13 cellular contexts compared by ENCODE assay signal in the genomic region with DNA sequence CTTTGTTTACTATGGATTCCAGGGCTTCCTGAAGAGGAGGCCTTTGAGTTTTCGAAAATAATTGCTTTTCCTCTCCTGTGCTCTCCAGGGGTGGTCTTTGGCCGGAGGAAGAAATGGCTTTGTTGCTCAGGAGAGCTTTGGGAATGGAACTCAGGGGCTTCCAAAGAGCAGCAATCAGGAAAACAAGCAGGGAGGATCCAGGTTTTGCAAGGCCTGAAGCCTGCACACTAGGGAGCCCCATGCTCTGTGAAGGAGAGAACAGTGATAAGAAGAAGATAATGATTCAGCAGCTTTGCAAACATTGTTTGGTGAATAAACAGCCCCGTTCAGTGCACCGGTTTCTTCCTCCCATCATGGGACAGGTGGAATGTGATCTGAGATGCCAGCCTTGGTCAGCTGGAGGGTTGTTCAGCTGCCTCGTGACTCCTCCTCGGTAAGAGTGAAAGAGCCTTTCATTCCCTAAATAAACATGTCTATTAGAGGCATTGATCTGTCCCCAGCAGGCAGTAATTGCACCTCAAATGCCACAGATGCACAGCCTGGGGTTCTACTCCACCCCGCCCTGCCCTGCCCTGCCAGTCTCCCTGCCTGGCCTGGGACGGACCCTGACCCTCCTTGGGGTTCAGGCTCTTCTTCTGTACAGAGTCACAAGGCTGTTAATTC. TPM values are rescaled to one million over a fixed set of nuclear protein-coding genes. Genes with fewer than 3 reads are reported as not detected.
A peak's percentile ranks its signal among the peaks of the same experiment; 100 is the strongest.
DNase-seq lines count a peak whose midpoint lies in the region; ATAC-seq, FAIRE-seq and TF ChIP-seq lines count a peak whose summit lies in the region.
"Had no signal": no experiment of that assay in that cellular context is flagged by ENCODE, and none has a peak within 500 bp of the region (broad histone marks: within the 10 kb centered on the region; RNA-seq: fewer than 3 reads in every experiment).

No MANE protein-coding gene starts in this region.

- ATAC-seq in HepG2: peak; percentile 92
- ATAC-seq in HG03520 (IDR thresholded peaks at IDR 0.05; ENCODE audit: unreplicated experiment): no peak
- no peak for ATAC-seq in activated CD8-positive, alpha-beta T cell treated with anti-CD3 and anti-CD28 coated beads, Interleukin-2, amount 10 ng/mL, durations not matched to agents 7 days and 5 days
- ATAC-seq: activated T-helper 17 cell treated with anti-CD3 and anti-CD28 coated beads, Interleukin-2, amount 50 U/mL, for 72 hours had no signal

- peak overlapping the region; percentile 46 for H3K4me3 Mint-ChIP-seq in type B pancreatic cell
- H3K4me3 Mint-ChIP-seq in activated CD8-positive, alpha-beta T cell treated with anti-CD3 and anti-CD28 coated beads, Interleukin-2, amount 10 ng/mL, durations not matched to agents 7 days and 5 days: no peak overlapping the region
- H3K4me3 Mint-ChIP-seq: activated T-helper 17 cell treated with anti-CD3 and anti-CD28 coated beads, Interleukin-2, amount 50 U/mL, for 72 hours had no signal

- no peaks in the 10 kb centered on the region for H3K79me2 ChIP-seq in HepG2 (ENCODE audit: insufficient read depth, low read length)

- H3K9ac ChIP-seq in HepG2 (ENCODE audit: insufficient read depth, low read depth, low read length): peak overlapping the region; percentile 74

- H3K27ac ChIP-seq in HepG2 (ENCODE audit: extremely low read length, insufficient read depth, low read length): peak overlapping the region; percentile 96

- no TSS peak for BruUV-seq in HepG2 (replicated peaks; lab: Mats Ljungman, UMichigan)

- POLR2A ChIA-PET in HepG2 (lab: Yijun Ruan, JAX): interaction anchor here (0.9 to 1.6 kb wide), 8 partner anchors 8 to 240 kb away, joined by 3 to 16 read pairs (median 4); a partner anchor contains a TSS
- POLR2A ChIA-PET in activated CD8-positive, alpha-beta T cell treated with anti-CD3 and anti-CD28 coated beads, Interleukin-2, amount 10 ng/mL, durations not matched to agents 7 days and 5 days (lab: Charles Lee): no interaction called here

- peaks cover 21% of the 10 kb centered on the region for H3K4me1 Mint-ChIP-seq in type B pancreatic cell (ENCODE audit: unreplicated experiment)
- no peaks in the 10 kb centered on the region for H3K4me1 Mint-ChIP-seq in activated CD8-positive, alpha-beta T cell treated with anti-CD3 and anti-CD28 coated beads, Interleukin-2, amount 10 ng/mL, durations not matched to agents 7 days and 5 days (ENCODE audit: low read depth)
- H3K4me1 Mint-ChIP-seq: activated T-helper 17 cell treated with anti-CD3 and anti-CD28 coated beads, Interleukin-2, amount 50 U/mL, for 72 hours had no signal

- TF ChIP-seq CTCF in HepG2 (CRISPR knock-in tag; IDR thresholded peaks at IDR 0.05) (no peak), type B pancreatic cell (conservative IDR thresholded peaks at IDR 0.05) (no peak)

- peak; percentile 65 to 68 for DNase-seq in NCI-H2081 (lab: John Stamatoyannopoulos, UW)
- no peak for DNase-seq in NCI-H2081 treated with DMSO at 0.1 percent for 48 hours (lab: John Stamatoyannopoulos, UW)
- DNase-seq in amniotic epithelial cell (ENCODE audit: low read depth): peak; percentile 66
- DNase-seq in HepG2 (ENCODE audit: low spot score): peak; percentile 98
- no peak for DNase-seq in type B pancreatic cell (ENCODE audit: extremely low spot score, unreplicated experiment)
- DNase-seq in stimulated activated CD4-positive, alpha-beta T cell treated with anti-CD3 and anti-CD28 coated beads, Interleukin-4, amount 100 ng/mL, for 24 hours: no peak
- DNase-seq in activated CD8-positive, alpha-beta T cell treated with anti-CD3 and anti-CD28 coated beads, Interleukin-2, amount 10 ng/mL, durations not matched to agents 7 days and 5 days: no peak
- DNase-seq: MV-4-11 had no signal

- peak overlapping the region in 2 of 3 experiments; percentile 31 to 51; a peak in 2 of 6 replicates for H3K4me3 ChIP-seq in HepG2 (replicated peaks in 1 of 3; ENCODE audit: insufficient read depth in 1 of 3, low read depth in 2 of 3, low read length in 3 of 3)

- H3K27ac Mint-ChIP-seq in type B pancreatic cell: peak overlapping the region; percentile 83
- no peak overlapping the region for H3K27ac Mint-ChIP-seq in activated CD8-positive, alpha-beta T cell treated with anti-CD3 and anti-CD28 coated beads, Interleukin-2, amount 10 ng/mL, durations not matched to agents 7 days and 5 days
- H3K27ac Mint-ChIP-seq: activated T-helper 17 cell treated with anti-CD3 and anti-CD28 coated beads, Interleukin-2, amount 50 U/mL, for 72 hours had no signal

- H3K4me2 ChIP-seq in HepG2 (ENCODE audit: low read depth, low read length): peak overlapping the region; percentile 75

- CTCF ChIA-PET in HepG2 (lab: Yijun Ruan, JAX; ENCODE audit: low intra/inter-chr PET ratio, low total read pairs): no interaction called here
- CTCF ChIA-PET in activated CD8-positive, alpha-beta T cell treated with anti-CD3 and anti-CD28 coated beads, Interleukin-2, amount 10 ng/mL, durations not matched to agents 7 days and 5 days (lab: Charles Lee): no interaction called here

- FAIRE-seq in HepG2 (lab: Jason Lieb, UNC): peak; percentile 99
- FAIRE-seq: A204.1, endometrium had no signal

- peak in 1 of 2 experiments; percentile 49; a peak in 2 of 4 replicates for TF ChIP-seq POLR2A in HepG2 (IDR thresholded peaks at IDR 0.05; ENCODE audit: insufficient read depth in 1 of 2, low read depth in 2 of 2, low read length in 2 of 2)

- no peaks in the 10 kb centered on the region for H3K36me3 Mint-ChIP-seq in type B pancreatic cell
- H3K36me3 Mint-ChIP-seq in activated CD8-positive, alpha-beta T cell treated with anti-CD3 and anti-CD28 coated beads, Interleukin-2, amount 10 ng/mL, durations not matched to agents 7 days and 5 days (ENCODE audit: low read depth): no peaks in the 10 kb centered on the region

- intact Hi-C loops in HepG2 (cut with micrococcal nuclease; ENCODE audit: unreplicated experiment): no loop called here

- 1% methylated on average over 8 of the region's 8 CpGs for WGBS in HepG2 (ENCODE audit: low lambda C conversion rate)

- H3K27me3 ChIP-seq in HepG2 (ENCODE audit: control insufficient read depth in 1 of 2, insufficient read depth in 2 of 2, low read length in 2 of 2): no peaks in the 10 kb centered on the region

- H3K36me3 ChIP-seq in HepG2 (replicated peaks in 1 of 2; ENCODE audit: control insufficient read depth in 1 of 2, insufficient read depth in 2 of 2, low read length in 2 of 2): no peaks in the 10 kb centered on the region

- H3K9me3 ChIP-seq in HepG2 (ENCODE audit: low read length): peaks cover 6% of the 10 kb centered on the region; the same call in 1 of the 2 replicates

- peaks cover 9% of the 10 kb centered on the region for H3K9me3 Mint-ChIP-seq in type B pancreatic cell
- peaks cover 6% of the 10 kb centered on the region for H3K9me3 Mint-ChIP-seq in activated CD8-positive, alpha-beta T cell treated with anti-CD3 and anti-CD28 coated beads, Interleukin-2, amount 10 ng/mL, durations not matched to agents 7 days and 5 days (ENCODE audit: insufficient read depth)
- H3K9me3 Mint-ChIP-seq: activated T-helper 17 cell treated with anti-CD3 and anti-CD28 coated beads, Interleukin-2, amount 50 U/mL, for 72 hours had no signal

- H4K20me1 ChIP-seq in HepG2 (ENCODE audit: insufficient read depth, low read length): no peaks in the 10 kb centered on the region

- peaks cover 92% of the 10 kb centered on the region for H3K4me1 ChIP-seq in HepG2 (ENCODE audit: insufficient read depth, low read length)

- no peak for TF ChIP-seq RAD21 in HepG2 (CRISPR knock-in tag; IDR thresholded peaks at IDR 0.05)

- TF ChIP-seq EP300 in HepG2 (IDR thresholded peaks at IDR 0.05; ENCODE audit: low read depth in 2 of 2, low read length in 2 of 2) (peak; percentile 60 to 94; a peak in 3 of 4 replicates), HepG2 (CRISPR knock-in tag; IDR thresholded peaks at IDR 0.05; ENCODE audit: borderline replicate concordance) (peak; percentile 92)

- H2AFZ ChIP-seq in HepG2 (ENCODE audit: low read length): no peak overlapping the region

- in situ Hi-C loops in HepG2 (cut with HindIII; ENCODE audit: extremely low pct_ligation_motif_present, low pct_unique_long_range_greater_than_20kb): no loop called here

- H3K27me3 Mint-ChIP-seq in type B pancreatic cell: peaks cover 10% of the 10 kb centered on the region
- peaks cover 7% of the 10 kb centered on the region for H3K27me3 Mint-ChIP-seq in activated CD8-positive, alpha-beta T cell treated with anti-CD3 and anti-CD28 coated beads, Interleukin-2, amount 10 ng/mL, durations not matched to agents 7 days and 5 days (ENCODE audit: low read depth)

RNA-seq across cellular contexts. Expression of a gene that starts 11.5 kb away (rescaled TPM):
- total RNA-seq in HepG2 (2016; rRNA removed; fragmentation: Illumina TruSeq; extraction: Trizol) (125 and 159 TPM in 2 replicates), type B pancreatic cell (ENCODE audit: low replicate concordance) (13.3 and 29.1 TPM in 2 replicates)
- total RNA-seq in HepG2 (2016; cell fraction: cytosol; rRNA removed; fragmentation: Illumina TruSeq; extraction: Trizol; ENCODE audit: low read depth): 11.5 TPM in 2 replicates
- total RNA-seq in HepG2 (2016; cell fraction: insoluble cytoplasmic fraction; rRNA removed; fragmentation: Illumina TruSeq; extraction: Trizol): 126 and 146 TPM in 2 replicates
- total RNA-seq in HepG2 (2016; cell fraction: membrane; rRNA removed; fragmentation: Illumina TruSeq; extraction: Trizol): 48.8 and 50.7 TPM in 2 replicates
- 50.9 and 56.2 TPM in 2 replicates for total RNA-seq in HepG2 (2016; cell fraction: nucleus; rRNA removed; fragmentation: Illumina TruSeq; extraction: Trizol)
- 45.1 and 49.5 TPM in 2 replicates for polyA plus RNA-seq in HepG2 (2011; rRNA removed)
- 39.2 and 42.4 TPM in 2 replicates for polyA plus RNA-seq in HepG2 (2011; cell fraction: cytosol; rRNA removed)
- 15.7 and 19.6 TPM in 2 replicates for polyA plus RNA-seq in HepG2 (2011; cell fraction: nucleus; rRNA removed)
- 51.6 and 52.8 TPM in 2 replicates for polyA plus RNA-seq in HepG2 (2012)
- polyA plus RNA-seq in HepG2 (2016; cell fraction: cytosol; fragmentation: Illumina TruSeq; extraction: Trizol; ENCODE audit: low read depth): 7.5 and 7.7 TPM in 2 replicates
- 131 and 144 TPM in 2 replicates for polyA plus RNA-seq in HepG2 (2016; cell fraction: insoluble cytoplasmic fraction; fragmentation: Illumina TruSeq; extraction: Trizol; ENCODE audit: low read depth)
- 23.3 and 23.6 TPM in 2 replicates for polyA plus RNA-seq in HepG2 (2016; cell fraction: membrane; fragmentation: Illumina TruSeq; extraction: Trizol; ENCODE audit: low read depth)
- polyA plus RNA-seq in HepG2 (2016; cell fraction: nucleus; fragmentation: Illumina TruSeq; extraction: Trizol; ENCODE audit: insufficient read depth, low read depth): 57.5 and 58.3 TPM in 2 replicates
- polyA minus RNA-seq in HepG2 (2011; rRNA and poly(A)+ RNA removed; ENCODE audit: low replicate concordance): 58.5 and 119 TPM in 2 replicates
- 51.9 and 56.8 TPM in 2 replicates for polyA minus RNA-seq in HepG2 (2011; cell fraction: cytosol; rRNA and poly(A)+ RNA removed)
- 20.2 and 23.6 TPM in 2 replicates for polyA minus RNA-seq in HepG2 (2011; cell fraction: nucleus; rRNA and poly(A)+ RNA removed)
- total RNA-seq in activated CD8-positive, alpha-beta T cell treated with anti-CD3 and anti-CD28 coated beads, Interleukin-2, amount 10 ng/mL, durations not matched to agents 7 days and 5 days: 10 to 100 TPM; 14.7 to 16.3 TPM

RNA-seq across cellular contexts. Expression of a gene that starts 43.3 kb away (rescaled TPM):
- total RNA-seq in HepG2 (2016; rRNA removed; fragmentation: Illumina TruSeq; extraction: Trizol): 0.24 and 0.44 TPM in 2 replicates
- not detected in 2 replicates for total RNA-seq in HepG2 (2016; cell fraction: cytosol; rRNA removed; fragmentation: Illumina TruSeq; extraction: Trizol; ENCODE audit: low read depth)
- total RNA-seq in HepG2 (2016; cell fraction: insoluble cytoplasmic fraction; rRNA removed; fragmentation: Illumina TruSeq; extraction: Trizol): 0.24 TPM in 1 of 2 replicates, not detected in the other
- total RNA-seq in HepG2 (2016; cell fraction: membrane; rRNA removed; fragmentation: Illumina TruSeq; extraction: Trizol): not detected in 2 replicates
- total RNA-seq in HepG2 (2016; cell fraction: nucleus; rRNA removed; fragmentation: Illumina TruSeq; extraction: Trizol): not detected in 2 replicates
- 0.07 TPM in 1 of 2 replicates, not detected in the other for polyA plus RNA-seq in HepG2 (2011; rRNA removed)
- 0.12 TPM in 1 of 2 replicates, not detected in the other for polyA plus RNA-seq in HepG2 (2011; cell fraction: cytosol; rRNA removed)
- not detected in 2 replicates for polyA plus RNA-seq in HepG2 (2011; cell fraction: nucleus; rRNA removed)
- not detected in 2 replicates for polyA plus RNA-seq in HepG2 (2012)
- polyA plus RNA-seq in HepG2 (2016; cell fraction: cytosol; fragmentation: Illumina TruSeq; extraction: Trizol; ENCODE audit: low read depth): not detected in 2 replicates
- polyA plus RNA-seq in HepG2 (2016; cell fraction: insoluble cytoplasmic fraction; fragmentation: Illumina TruSeq; extraction: Trizol; ENCODE audit: low read depth): not detected in 2 replicates
- not detected in 2 replicates for polyA plus RNA-seq in HepG2 (2016; cell fraction: membrane; fragmentation: Illumina TruSeq; extraction: Trizol; ENCODE audit: low read depth)
- not detected in 2 replicates for polyA plus RNA-seq in HepG2 (2016; cell fraction: nucleus; fragmentation: Illumina TruSeq; extraction: Trizol; ENCODE audit: insufficient read depth, low read depth)
- polyA minus RNA-seq in HepG2 (2011; rRNA and poly(A)+ RNA removed; ENCODE audit: low replicate concordance): not detected in 2 replicates
- not detected in 2 replicates for polyA minus RNA-seq in HepG2 (2011; cell fraction: cytosol; rRNA and poly(A)+ RNA removed)
- not detected in 2 replicates for polyA minus RNA-seq in HepG2 (2011; cell fraction: nucleus; rRNA and poly(A)+ RNA removed)
- 9.7 and 26.7 TPM in 2 replicates for total RNA-seq in type B pancreatic cell (ENCODE audit: low replicate concordance)
- not detected for total RNA-seq in activated CD8-positive, alpha-beta T cell treated with anti-CD3 and anti-CD28 coated beads, Interleukin-2, amount 10 ng/mL, durations not matched to agents 7 days and 5 days
- total RNA-seq: activated T-helper 17 cell treated with anti-CD3 and anti-CD28 coated beads, Interleukin-2, amount 50 U/mL, for 72 hours; T-helper 1 cell treated with Interleukin-12 subunit alpha and Interleukin-12 subunit beta and Interleukin-4 antibody, amounts not matched to agents 30 ng/mL and 1 ng/mL, for 36 hours had no signal

Comparison
In these comparisons a context has a peak if more than half of its experiments do, and no peak if none do; other contexts are left out.
1. DNase-seq: peak in NCI-H2081 (2 of 2), amniotic epithelial cell (single experiment) and HepG2 (single experiment); none in NCI-H2081 treated with DMSO at 0.1 percent for 48 hours (single experiment), type B pancreatic cell (single experiment), stimulated activated CD4-positive, alpha-beta T cell treated with anti-CD3 and anti-CD28 coated beads, Interleukin-4, amount 100 ng/mL, for 24 hours (single experiment) and activated CD8-positive, alpha-beta T cell treated with anti-CD3 and anti-CD28 coated beads, Interleukin-2, amount 10 ng/mL, durations not matched to agents 7 days and 5 days (single experiment).